34 cellular contexts compared by ENCODE assay signal in the genomic region with DNA sequence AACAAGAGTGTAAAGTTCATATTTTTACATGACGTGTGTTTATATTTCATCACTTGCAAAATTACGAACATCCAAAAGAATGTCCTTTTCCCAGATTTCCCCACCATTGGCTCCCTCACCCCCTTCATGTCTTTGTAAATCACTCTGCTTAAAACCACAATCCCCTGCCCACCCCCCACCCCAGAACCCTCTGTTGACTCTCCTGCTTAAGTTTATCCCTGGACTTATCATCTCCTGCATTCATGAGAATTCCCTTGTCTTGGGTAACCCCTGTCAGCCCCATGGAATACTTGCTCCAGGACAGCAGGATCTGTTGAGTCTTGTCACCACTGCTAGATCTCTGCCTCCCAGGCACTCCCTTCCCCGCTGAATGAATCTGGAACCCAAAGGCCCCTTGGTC.
A peak's percentile ranks its signal among the peaks of the same experiment; 100 is the strongest.
DNase-seq lines count a peak whose midpoint lies in the region; ATAC-seq, FAIRE-seq and TF ChIP-seq lines count a peak whose summit lies in the region.
"Had no signal": no experiment of that assay in that cellular context is flagged by ENCODE, and none has a peak within 500 bp of the region (broad histone marks: within the 10 kb centered on the region; RNA-seq: fewer than 3 reads in every experiment).

No MANE protein-coding gene starts in this region.

- H3K4me2 ChIP-seq in HepG2 (ENCODE audit: low read depth, low read length) (no peak overlapping the region), GM23338 (no peak overlapping the region)
- H3K4me2 ChIP-seq: A549, KMS-11 had no signal

- H3K27me3 Mint-ChIP-seq in mesothelial cell of epicardium (ENCODE audit: low read depth): no peaks in the 10 kb centered on the region
- H3K27me3 Mint-ChIP-seq in GM23338 (ENCODE audit: insufficient read depth, low read depth, poor library complexity): peaks cover 2% of the 10 kb centered on the region
- peaks cover 37% of the 10 kb centered on the region for H3K27me3 Mint-ChIP-seq in activated T-cell treated with anti-CD3 and anti-CD28 coated beads, Interleukin-2, amount 50 U/mL, for 24 hours

- no peak overlapping the region for H3K27ac ChIP-seq in HepG2 (ENCODE audit: extremely low read length, insufficient read depth, low read length)
- H3K27ac ChIP-seq in right lobe of liver: no peak overlapping the region
- H3K27ac ChIP-seq in GM23338 (ENCODE audit: low read depth): no peak overlapping the region
- no peak overlapping the region for H3K27ac ChIP-seq in brain microvascular endothelial cell
- H3K27ac ChIP-seq: A549, KMS-11, lower lobe of right lung, upper lobe of right lung had no signal

- peaks cover 0 to 14% of the 10 kb centered on the region in 2 experiments; a peak in 2 of 5 replicates for H3K27me3 ChIP-seq in HepG2 (ENCODE audit: control insufficient read depth in 1 of 2, insufficient read depth in 2 of 2, low read length in 2 of 2)
- no peaks in the 10 kb centered on the region for H3K27me3 ChIP-seq in right lobe of liver
- H3K27me3 ChIP-seq in GM23338 (ENCODE audit: insufficient read depth): no peaks in the 10 kb centered on the region
- no peaks in the 10 kb centered on the region for H3K27me3 ChIP-seq in brain microvascular endothelial cell (replicated peaks)
- H3K27me3 ChIP-seq: upper lobe of right lung had no signal

- H4K20me1 ChIP-seq in HepG2 (ENCODE audit: insufficient read depth, low read length) (no peaks in the 10 kb centered on the region), GM23338 (replicated peaks; ENCODE audit: insufficient read depth) (no peaks in the 10 kb centered on the region)

- no peak for TF ChIP-seq POLR2A in HepG2 (IDR thresholded peaks at IDR 0.05; ENCODE audit: insufficient read depth in 1 of 2, low read depth in 2 of 2, low read length in 2 of 2)
- TF ChIP-seq POLR2A in right lobe of liver (IDR thresholded peaks at IDR 0.05): no peak

- no peak for TF ChIP-seq EP300 in HepG2 (IDR thresholded peaks at IDR 0.05; ENCODE audit: low read depth in 2 of 2, low read length in 2 of 2)
- TF ChIP-seq EP300 in HepG2 (CRISPR knock-in tag; IDR thresholded peaks at IDR 0.05; ENCODE audit: borderline replicate concordance): no peak

- peaks cover 21% of the 10 kb centered on the region for H3K4me1 Mint-ChIP-seq in mesothelial cell of epicardium
- H3K4me1 Mint-ChIP-seq in GM23338: no peaks in the 10 kb centered on the region
- H3K4me1 Mint-ChIP-seq in activated T-cell treated with anti-CD3 and anti-CD28 coated beads, Interleukin-2, amount 50 U/mL, for 24 hours (ENCODE audit: low read depth): no peaks in the 10 kb centered on the region
- H3K4me1 Mint-ChIP-seq: activated B cell treated with CpG ODN at 0.5 μM for 24 hours; activated CD4-positive, alpha-beta T cell treated with anti-CD3 and anti-CD28 coated beads, Interleukin-2, amount 10 ng/mL, durations not matched to agents 7 days and 5 days; activated naive CD8-positive, alpha-beta T cell treated with anti-CD3 and anti-CD28 coated beads for 36 hours; CD8-positive, alpha-beta memory T cell; stimulated activated memory B cell treated with anti-CD40 and anti-IgM and Interleukin-4, amounts not matched to agents 10 μg/mL and 1 μg/mL and 100 μg/mL, for 72 hours had no signal

- H3K9me3 ChIP-seq in HepG2 (ENCODE audit: low read length) (no peaks in the 10 kb centered on the region), right lobe of liver (no peaks in the 10 kb centered on the region)
- H3K9me3 ChIP-seq: A549, BE2C, lower lobe of right lung, upper lobe of right lung had no signal

- H3K36me3 ChIP-seq in HepG2 (replicated peaks in 1 of 2; ENCODE audit: control insufficient read depth in 1 of 2, insufficient read depth in 2 of 2, low read length in 2 of 2) (no peaks in the 10 kb centered on the region), right lobe of liver (no peaks in the 10 kb centered on the region), GM23338 (ENCODE audit: insufficient read depth) (no peaks in the 10 kb centered on the region; the same call in 1 of the 2 replicates), brain microvascular endothelial cell (replicated peaks) (peaks cover 100% of the 10 kb centered on the region)
- H3K36me3 ChIP-seq: BE2C had no signal

- intact Hi-C loops in HepG2 (cut with micrococcal nuclease; ENCODE audit: unreplicated experiment): no loop called here
- intact Hi-C loops in right lobe of liver (cut with DNase I): no loop called here

- no peak for TF ChIP-seq RAD21 in HepG2 (CRISPR knock-in tag; IDR thresholded peaks at IDR 0.05)

- ATAC-seq in HepG2 (peak; percentile 63), right lobe of liver (no peak), GM23338 (no peak)
- ATAC-seq: A549; GM12878; lower lobe of right lung; natural killer cell treated with Interleukin-12 subunit alpha and Interleukin-12 subunit beta and Interleukin-15 and Interleukin-18, amount 100 ng/mL, for 72 hours; SK-N-SH treated with all-trans-retinoic acid at 6 μM for 48 hours; stimulated activated memory B cell treated with anti-CD40 and anti-IgM and Interleukin-4, amounts not matched to agents 10 μg/mL and 1 μg/mL and 100 μg/mL, for 72 hours; upper lobe of right lung had no signal

- H3F3A ChIP-seq in GM23338 (replicated peaks; ENCODE audit: low read depth): no peaks in the 10 kb centered on the region

- POLR2A ChIA-PET in HepG2 (lab: Yijun Ruan, JAX): no interaction called here

- CTCF ChIA-PET in HepG2 (lab: Yijun Ruan, JAX; ENCODE audit: low intra/inter-chr PET ratio, low total read pairs): no interaction called here

- peak overlapping the region; percentile 61 for H3K27ac Mint-ChIP-seq in mesothelial cell of epicardium
- no peak overlapping the region for H3K27ac Mint-ChIP-seq in GM23338
- no peak overlapping the region for H3K27ac Mint-ChIP-seq in activated T-cell treated with anti-CD3 and anti-CD28 coated beads, Interleukin-2, amount 50 U/mL, for 24 hours
- H3K27ac Mint-ChIP-seq: activated B cell treated with CpG ODN at 0.5 μM for 24 hours; activated CD4-positive, alpha-beta T cell treated with anti-CD3 and anti-CD28 coated beads, Interleukin-2, amount 10 ng/mL, durations not matched to agents 7 days and 5 days; activated naive CD8-positive, alpha-beta T cell treated with anti-CD3 and anti-CD28 coated beads for 36 hours; natural killer cell treated with Interleukin-12 subunit alpha and Interleukin-12 subunit beta and Interleukin-15 and Interleukin-18, amount 100 ng/mL, for 72 hours; stimulated activated memory B cell treated with anti-CD40 and anti-IgM and Interleukin-4, amounts not matched to agents 10 μg/mL and 1 μg/mL and 100 μg/mL, for 72 hours; T-helper 1 cell treated with Interleukin-12 subunit alpha and Interleukin-12 subunit beta and Interleukin-4 antibody, amounts not matched to agents 30 μg/mL and 1 μg/mL, for 36 hours had no signal

- H3K36me3 Mint-ChIP-seq in mesothelial cell of epicardium (peaks cover 36% of the 10 kb centered on the region), GM23338 (ENCODE audit: low read depth) (peaks cover 6% of the 10 kb centered on the region; the same call in 2 of the 3 replicates)
- no peaks in the 10 kb centered on the region for H3K36me3 Mint-ChIP-seq in activated T-cell treated with anti-CD3 and anti-CD28 coated beads, Interleukin-2, amount 50 U/mL, for 24 hours (ENCODE audit: low read depth)
- H3K36me3 Mint-ChIP-seq: activated naive CD8-positive, alpha-beta T cell treated with anti-CD3 and anti-CD28 coated beads for 36 hours; natural killer cell treated with Interleukin-12 subunit alpha and Interleukin-12 subunit beta and Interleukin-15 and Interleukin-18, amount 100 ng/mL, for 72 hours; stimulated activated memory B cell treated with anti-CD40 and anti-IgM and Interleukin-4, amounts not matched to agents 10 μg/mL and 1 μg/mL and 100 μg/mL, for 72 hours had no signal

- H3K4me1 ChIP-seq in HepG2 (ENCODE audit: insufficient read depth, low read length) (peaks cover 31% of the 10 kb centered on the region), right lobe of liver (no peaks in the 10 kb centered on the region), GM23338 (ENCODE audit: insufficient read depth) (no peaks in the 10 kb centered on the region)
- H3K4me1 ChIP-seq: A549, BE2C, lower lobe of right lung, upper lobe of right lung had no signal

- H3K9me2 ChIP-seq in GM23338 (ENCODE audit: insufficient read depth): no peaks in the 10 kb centered on the region

- no peak for FAIRE-seq in HepG2 (lab: Jason Lieb, UNC)
- FAIRE-seq: A549, GM12878 had no signal

- H3K4me3 Mint-ChIP-seq in mesothelial cell of epicardium (no peak overlapping the region), GM23338 (no peak overlapping the region)
- H3K4me3 Mint-ChIP-seq in activated T-cell treated with anti-CD3 and anti-CD28 coated beads, Interleukin-2, amount 50 U/mL, for 24 hours: no peak overlapping the region
- H3K4me3 Mint-ChIP-seq: activated B cell treated with CpG ODN at 0.5 μM for 24 hours; activated CD4-positive, alpha-beta T cell treated with anti-CD3 and anti-CD28 coated beads, Interleukin-2, amount 10 ng/mL, durations not matched to agents 7 days and 5 days; activated naive CD8-positive, alpha-beta T cell treated with anti-CD3 and anti-CD28 coated beads for 36 hours; CD8-positive, alpha-beta memory T cell; H9; natural killer cell treated with Interleukin-12 subunit alpha and Interleukin-12 subunit beta and Interleukin-15 and Interleukin-18, amount 100 ng/mL, for 72 hours; stimulated activated memory B cell treated with anti-CD40 and anti-IgM and Interleukin-4, amounts not matched to agents 10 μg/mL and 1 μg/mL and 100 μg/mL, for 72 hours; T-helper 1 cell treated with Interleukin-12 subunit alpha and Interleukin-12 subunit beta and Interleukin-4 antibody, amounts not matched to agents 30 μg/mL and 1 μg/mL, for 36 hours had no signal

- DNase-seq in HepG2 (ENCODE audit: low spot score) (peak; percentile 72), right lobe of liver (no peak), fibroblast of mammary gland (ENCODE audit: low read depth) (peak; percentile 7), mesothelial cell of epicardium (ENCODE audit: low spot score in 2 of 2, unreplicated experiment in 2 of 2) (no peak), GM23338 (ENCODE audit: low spot score) (no peak), brain microvascular endothelial cell (no peak), NCI-H2227 treated with DMSO at 0.1 percent for 48 hours (lab: John Stamatoyannopoulos, UW) (no peak)
- no peak for DNase-seq in activated T-cell treated with anti-CD3 and anti-CD28 coated beads, Interleukin-2, amount 50 U/mL, for 24 hours
- DNase-seq: activated B cell treated with CpG ODN at 0.5 μM for 24 hours; activated CD4-positive, alpha-beta T cell treated with anti-CD3 and anti-CD28 coated beads, Interleukin-2, amount 10 ng/mL, durations not matched to agents 7 days and 5 days; activated effector memory CD4-positive, alpha-beta T cell treated with Interleukin-2 at 50 U/mL for 16 hours; activated naive CD8-positive, alpha-beta T cell treated with anti-CD3 and anti-CD28 coated beads for 36 hours; aorta; BE2C; caudate nucleus; CD8-positive, alpha-beta memory T cell; dermis blood vessel endothelial cell; H9; kidney glomerular epithelial cell; lower lobe of right lung; MM.1S; NCI-H1417; NCI-H2029 treated with DMSO at 0.1 percent for 48 hours; NCI-H69; Right ventricle myocardium superior; substantia nigra; upper lobe of right lung had no signal

- no peak overlapping the region for H3K4me3 ChIP-seq in HepG2 (replicated peaks in 1 of 3; ENCODE audit: insufficient read depth in 1 of 3, low read depth in 2 of 3, low read length in 3 of 3)
- no peak overlapping the region for H3K4me3 ChIP-seq in right lobe of liver
- H3K4me3 ChIP-seq in fibroblast of mammary gland (ENCODE audit: control insufficient read depth, low read depth, low read length): no peak overlapping the region
- no peak overlapping the region for H3K4me3 ChIP-seq in GM23338
- no peak overlapping the region for H3K4me3 ChIP-seq in brain microvascular endothelial cell (ENCODE audit: low read depth, low read length)
- H3K4me3 ChIP-seq: A549, GM12878, lower lobe of right lung, upper lobe of right lung had no signal

- TF ChIP-seq CTCF in HepG2 (CRISPR knock-in tag; IDR thresholded peaks at IDR 0.05): no peak
- TF ChIP-seq CTCF in right lobe of liver (IDR thresholded peaks at IDR 0.05): no peak
- no peak for TF ChIP-seq CTCF in fibroblast of mammary gland (conservative IDR thresholded peaks at IDR 0.05; ENCODE audit: control insufficient read depth, insufficient read depth, low read depth, low read length)
- no peak for TF ChIP-seq CTCF in mesothelial cell of epicardium (IDR thresholded peaks at IDR 0.05; ENCODE audit: unreplicated experiment)
- TF ChIP-seq CTCF in GM23338 (conservative IDR thresholded peaks at IDR 0.05; ENCODE audit: low read depth in 2 of 2): no peak
- no peak for TF ChIP-seq CTCF in brain microvascular endothelial cell (IDR thresholded peaks at IDR 0.05; ENCODE audit: low read depth, low read length, missing control alignments)

- no peak overlapping the region for H2AFZ ChIP-seq in HepG2 (ENCODE audit: low read length)
- H2AFZ ChIP-seq in GM23338: no peak overlapping the region

- no peak overlapping the region for H3K9ac ChIP-seq in HepG2 (ENCODE audit: insufficient read depth, low read depth, low read length)
- H3K9ac ChIP-seq: KMS-11 had no signal

- H3K9me3 Mint-ChIP-seq in mesothelial cell of epicardium (no peaks in the 10 kb centered on the region), GM23338 (no peaks in the 10 kb centered on the region)
- H3K9me3 Mint-ChIP-seq in activated T-cell treated with anti-CD3 and anti-CD28 coated beads, Interleukin-2, amount 50 U/mL, for 24 hours: no peaks in the 10 kb centered on the region
- H3K9me3 Mint-ChIP-seq: activated B cell treated with CpG ODN at 0.5 μM for 24 hours; activated CD4-positive, alpha-beta T cell treated with anti-CD3 and anti-CD28 coated beads, Interleukin-2, amount 10 ng/mL, durations not matched to agents 7 days and 5 days; activated naive CD8-positive, alpha-beta T cell treated with anti-CD3 and anti-CD28 coated beads for 36 hours; CD8-positive, alpha-beta memory T cell; natural killer cell treated with Interleukin-12 subunit alpha and Interleukin-12 subunit beta and Interleukin-15 and Interleukin-18, amount 100 ng/mL, for 72 hours; stimulated activated memory B cell treated with anti-CD40 and anti-IgM and Interleukin-4, amounts not matched to agents 10 μg/mL and 1 μg/mL and 100 μg/mL, for 72 hours; T-helper 1 cell treated with Interleukin-12 subunit alpha and Interleukin-12 subunit beta and Interleukin-4 antibody, amounts not matched to agents 30 μg/mL and 1 μg/mL, for 36 hours had no signal

- 1% methylated on average over 3 of the region's 3 CpGs for WGBS in HepG2 (ENCODE audit: low lambda C conversion rate)
- WGBS in right lobe of liver (ENCODE audit: insufficient coverage, low coverage, low lambda C conversion rate, missing lambda C conversion rate): 67% methylated on average over 3 of the region's 3 CpGs

- H3K79me2 ChIP-seq in HepG2 (ENCODE audit: insufficient read depth, low read length) (no peaks in the 10 kb centered on the region), GM23338 (replicated peaks; ENCODE audit: insufficient read depth) (no peaks in the 10 kb centered on the region)

- in situ Hi-C loops in HepG2 (cut with HindIII; ENCODE audit: extremely low pct_ligation_motif_present, low pct_unique_long_range_greater_than_20kb) (no loop called here), brain microvascular endothelial cell (cut with HindIII; ENCODE audit: low pct_ligation_motif_present, low sequenced_read_pairs) (no loop called here)

- no TSS peak for BruUV-seq in HepG2 (replicated peaks; lab: Mats Ljungman, UMichigan)

Comparison
In these comparisons a context has a peak if more than half of its experiments do, and no peak if none do; other contexts are left out.
1. DNase-seq: peak in HepG2 (single experiment) and fibroblast of mammary gland (single experiment); none in right lobe of liver (0 of 3), mesothelial cell of epicardium (0 of 2), GM23338 (single experiment), activated T-cell treated with anti-CD3 and anti-CD28 coated beads, Interleukin-2, amount 50 U/mL, for 24 hours (single experiment), brain microvascular endothelial cell (single experiment) and NCI-H2227 treated with DMSO at 0.1 percent for 48 hours (single experiment).